Comparison of ENCODE assay signal across 17 cellular contexts in genomic region chr11:59189986-59190385, GRCh38. TPM values are rescaled to one million over a fixed set of nuclear protein-coding genes. Genes with fewer than 3 reads are reported as not detected.
"Had no signal": no experiment of that assay in that cellular context is flagged by ENCODE, and none has a peak within 500 bp of the region (broad histone marks: within the 10 kb centered on the region; RNA-seq: fewer than 3 reads in every experiment).

No MANE protein-coding gene starts in this region.

- H3K27me3 ChIP-seq: dorsolateral prefrontal cortex, esophagus muscularis mucosa, ovary had no signal

- H3K9ac ChIP-seq: SK-N-SH had no signal

- H3K9me3 ChIP-seq: esophagus muscularis mucosa, ovary, SK-N-SH had no signal

- H3K4me3 ChIP-seq: dorsolateral prefrontal cortex, esophagus muscularis mucosa, ovary had no signal

- H3K27ac ChIP-seq: esophagus muscularis mucosa, ovary had no signal

- H3K4me2 ChIP-seq: SK-N-SH had no signal

- H3K9me2 ChIP-seq: SK-N-SH had no signal

- H3K36me3 ChIP-seq: ovary had no signal

- DNase-seq: activated CD4-positive, alpha-beta T cell treated with anti-CD3 and anti-CD28 coated beads, Interleukin-2, amount 50 U/mL, for 1 hour; activated CD4-positive, CD25-positive, alpha-beta regulatory T cell; activated naive CD4-positive, alpha-beta T cell treated with anti-CD3 and anti-CD28 coated beads, Interleukin-2, amount 10 ng/mL, durations not matched to agents 7 days and 5 days; cerebellar nuclear complex; dorsolateral prefrontal cortex; glutamatergic neuron; immature natural killer cell; mesendoderm; ovary; SK-N-SH; T-helper 1 cell had no signal

RNA-seq across cellular contexts. Expression of gene MPEG1, which starts 22.7 kb away (rescaled TPM):
- total RNA-seq: activated CD8-positive, alpha-beta memory T cell treated with anti-CD3 and anti-CD28 coated beads for 36 hours; fibroblast of villous mesenchyme; myocyte; neural crest cell; renal cortical epithelial cell had no signal
